ENCODE assay signal across 9 cellular contexts in genomic region chr5:111774525-111774924, GRCh38. TPM values are rescaled to one million over a fixed set of nuclear protein-coding genes. Genes with fewer than 3 reads are reported as not detected.
DNase-seq lines count a peak whose midpoint lies in the region; ATAC-seq and TF ChIP-seq lines count a peak whose summit lies in the region.
"Had no signal": no experiment of that assay in that cellular context is flagged by ENCODE, and none has a peak within 500 bp of the region (broad histone marks: within the 10 kb centered on the region; RNA-seq: fewer than 3 reads in every experiment).

No MANE protein-coding gene starts in this region.

- peak overlapping the region; percentile 58 for H3K9ac ChIP-seq in DND-41 (ENCODE audit: low read depth, low read length)
- H3K9ac ChIP-seq in mesenchymal stem cell (ENCODE audit: low read length), result no peak overlapping the region

- H2BK5ac ChIP-seq in mesenchymal stem cell (ENCODE audit: low read depth, low read length, poor library complexity, severe bottlenecking), result no peak overlapping the region

- H3K79me2 ChIP-seq in DND-41 (ENCODE audit: insufficient read depth, low read length), result no peaks in the 10 kb centered on the region

- no peak overlapping the region for H3K14ac ChIP-seq in mesenchymal stem cell (ENCODE audit: low read length in 2 of 2)

- no peak overlapping the region for H3K23ac ChIP-seq in mesenchymal stem cell (ENCODE audit: low read length in 2 of 2)

- H2BK15ac ChIP-seq in mesenchymal stem cell (ENCODE audit: low read depth, poor library complexity, severe bottlenecking), result no peak overlapping the region

- no peak overlapping the region for H2BK120ac ChIP-seq in mesenchymal stem cell (ENCODE audit: low read depth, low read length)

- H2AFZ ChIP-seq in DND-41 (ENCODE audit: low read depth, low read length), result peak overlapping the region; percentile 7; the same call in 1 of the 2 replicates
- no peak overlapping the region for H2AFZ ChIP-seq in mesenchymal stem cell (ENCODE audit: low read depth, low read length)

- no peak overlapping the region for H2AK5ac ChIP-seq in mesenchymal stem cell (ENCODE audit: low read length, severe bottlenecking)

- H2BK12ac ChIP-seq in mesenchymal stem cell (ENCODE audit: low read length in 2 of 2), result no peak overlapping the region

- no peak overlapping the region for H3K18ac ChIP-seq in mesenchymal stem cell (ENCODE audit: low read depth in 1 of 2, low read length in 2 of 2)

- H3K4me2 ChIP-seq in DND-41 (ENCODE audit: insufficient read depth, low read length) (peak overlapping the region; percentile 52), mesenchymal stem cell (ENCODE audit: low read length, poor library complexity, severe bottlenecking) (peak overlapping the region; percentile 8)

- H3K4ac ChIP-seq in mesenchymal stem cell (ENCODE audit: low read depth in 1 of 2, low read length in 2 of 2), result no peak overlapping the region

- H3K27me3 ChIP-seq in DND-41 (ENCODE audit: insufficient read depth, low read length, poor library complexity), result no peaks in the 10 kb centered on the region
- H3K27me3 ChIP-seq in HL-60 (ENCODE audit: insufficient read depth, poor library complexity, severe bottlenecking), result no peaks in the 10 kb centered on the region
- H3K27me3 ChIP-seq in mesenchymal stem cell (ENCODE audit: control insufficient read depth in 1 of 2, insufficient read depth in 1 of 2, low read length in 2 of 2), result no peaks in the 10 kb centered on the region

- peak overlapping the region in 1 of 2 experiments; percentile 12; a peak in 1 of 4 replicates for H3K4me3 ChIP-seq in DND-41 (ENCODE audit: low read depth in 1 of 2, low read length in 2 of 2)
- no peak overlapping the region for H3K4me3 ChIP-seq in HL-60 (replicated peaks; ENCODE audit: insufficient read depth, low read length)
- H3K4me3 ChIP-seq in mesenchymal stem cell (ENCODE audit: insufficient read depth in 1 of 2, low read depth in 1 of 2, low read length in 2 of 2), result no peak overlapping the region

- H3K27ac ChIP-seq in DND-41 (ENCODE audit: low read length), result peak overlapping the region; percentile 94
- H3K27ac ChIP-seq in HL-60 (replicated peaks), result peak overlapping the region; percentile 95
- peak overlapping the region; percentile 71 for H3K27ac ChIP-seq in mesenchymal stem cell (ENCODE audit: low read length, poor library complexity, severe bottlenecking)
- H3K27ac ChIP-seq: VCaP had no signal

- H3K4me1 ChIP-seq in DND-41 (ENCODE audit: insufficient read depth, low read length) (peaks cover 79% of the 10 kb centered on the region), mesenchymal stem cell (ENCODE audit: control insufficient read depth, insufficient read depth, low read depth, low read length) (peaks cover 12% of the 10 kb centered on the region)

- DNase-seq in DND-41, result peak; percentile 92
- DNase-seq in HL-60 (ENCODE audit: low read depth in 1 of 2, low spot score in 1 of 2), result peak in 1 of 2 experiments; percentile 82
- peak; percentile 75 for DNase-seq in UCSD-AML1 (lab: John Stamatoyannopoulos, UW; ENCODE audit: unreplicated experiment)
- DNase-seq in mesenchymal stem cell, result peak; percentile 50
- no peak for DNase-seq in HuH-7.5 (ENCODE audit: low spot score)
- no peak for DNase-seq in NCI-H1417 treated with DMSO at 0.1 percent for 48 hours (lab: John Stamatoyannopoulos, UW)

- ATAC-seq in DND-41 (ENCODE audit: insufficient read depth, low read depth), result peak; percentile 86
- no peak for ATAC-seq in HG03196 (IDR thresholded peaks at IDR 0.05; ENCODE audit: unreplicated experiment)
- ATAC-seq in HG02763 (IDR thresholded peaks at IDR 0.05; ENCODE audit: unreplicated experiment), result no peak

- WGBS in mesenchymal stem cell, result 3% methylated on average over 4 of the region's 4 CpGs

- H4K20me1 ChIP-seq in DND-41 (ENCODE audit: insufficient read depth, low read length), result no peaks in the 10 kb centered on the region

- H3K9me3 ChIP-seq in DND-41 (ENCODE audit: insufficient read depth, low read length, severe bottlenecking), result no peaks in the 10 kb centered on the region
- no peaks in the 10 kb centered on the region for H3K9me3 ChIP-seq in mesenchymal stem cell (ENCODE audit: control insufficient read depth, low read length)

- peak overlapping the region; percentile 71 for H4K8ac ChIP-seq in mesenchymal stem cell (ENCODE audit: low read length)

- no peak for TF ChIP-seq CTCF in DND-41 (IDR thresholded peaks at IDR 0.05; ENCODE audit: borderline replicate concordance, extremely low read depth, low read length, poor library complexity, severe bottlenecking)
- no peak for TF ChIP-seq CTCF in HL-60 (IDR thresholded peaks at IDR 0.05; ENCODE audit: insufficient read depth, low read length)

- H3K79me1 ChIP-seq in mesenchymal stem cell (replicated peaks; ENCODE audit: low read length, poor library complexity, severe bottlenecking), result no peaks in the 10 kb centered on the region

- H4K91ac ChIP-seq in mesenchymal stem cell (ENCODE audit: low read length), result no peak overlapping the region

- H3K36me3 ChIP-seq in DND-41 (ENCODE audit: insufficient read depth, low read length) (no peaks in the 10 kb centered on the region), mesenchymal stem cell (ENCODE audit: control insufficient read depth in 1 of 2, insufficient read depth in 2 of 2, low read depth in 1 of 2, low read length in 2 of 2) (no peaks in the 10 kb centered on the region)

RNA-seq across cellular contexts. Expression of gene NREP, which starts 17.5 kb away (rescaled TPM):
- 303 TPM for polyA plus RNA-seq in mesenchymal stem cell (2013, experiment 1 of 2)
- polyA plus RNA-seq in mesenchymal stem cell (2013, experiment 2 of 2), result 305 TPM

Comparison
In these comparisons a context has a peak if more than half of its experiments do, and no peak if none do; other contexts are left out.
1. DNase-seq: peak in DND-41 (single experiment), UCSD-AML1 (single experiment) and mesenchymal stem cell (single experiment); none in HuH-7.5 (single experiment) and NCI-H1417 treated with DMSO at 0.1 percent for 48 hours (single experiment).
2. Peak in every context shown above with its lines, with median percentiles within 50 percentile points of each other: H3K27ac ChIP-seq.